25 cellular contexts compared by ENCODE assay signal in the genomic region with DNA sequence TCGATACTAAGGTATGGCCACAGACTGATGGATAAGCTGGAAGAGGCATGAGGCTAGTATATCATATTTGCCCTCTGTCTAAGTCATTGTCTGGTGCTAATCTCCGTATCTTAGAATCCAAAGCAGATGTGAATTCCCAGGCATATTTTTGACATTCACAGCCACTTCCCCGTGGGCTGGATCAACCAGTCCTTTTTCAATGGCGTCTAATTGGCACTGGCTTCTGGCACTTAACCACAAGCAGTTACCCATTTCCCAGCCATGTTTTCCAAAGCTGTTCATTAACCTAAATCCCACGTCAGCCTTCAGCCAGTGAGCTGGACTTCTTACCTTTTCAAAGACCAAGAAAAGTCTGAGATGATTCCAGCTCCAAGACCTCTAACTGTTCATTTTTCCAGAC. TPM values are rescaled to one million over a fixed set of nuclear protein-coding genes. Genes with fewer than 3 reads are reported as not detected.
"Had no signal": no experiment of that assay in that cellular context is flagged by ENCODE, and none has a peak within 500 bp of the region (broad histone marks: within the 10 kb centered on the region; RNA-seq: fewer than 3 reads in every experiment).

No MANE protein-coding gene starts in this region.

- ATAC-seq: activated T-helper 17 cell treated with anti-CD3 and anti-CD28 coated beads, Interleukin-2, amount 50 U/mL, for 72 hours; PC-3 had no signal

- H3K9me3 Mint-ChIP-seq: activated CD4-positive, alpha-beta memory T cell treated with anti-CD3 and anti-CD28 coated beads, Interleukin-2, amount 10 ng/mL, durations not matched to agents 7 days and 5 days; activated naive CD4-positive, alpha-beta T cell treated with anti-CD3 and anti-CD28 coated beads for 36 hours; activated T-helper 17 cell treated with anti-CD3 and anti-CD28 coated beads, Interleukin-2, amount 50 U/mL, for 72 hours had no signal

- H3K4me3 Mint-ChIP-seq: activated CD4-positive, alpha-beta memory T cell treated with anti-CD3 and anti-CD28 coated beads, Interleukin-2, amount 10 ng/mL, durations not matched to agents 7 days and 5 days; activated naive CD4-positive, alpha-beta T cell treated with anti-CD3 and anti-CD28 coated beads for 36 hours; activated naive CD8-positive, alpha-beta T cell; activated T-helper 17 cell treated with anti-CD3 and anti-CD28 coated beads, Interleukin-2, amount 50 U/mL, for 72 hours had no signal

- H3K4me1 Mint-ChIP-seq: activated CD4-positive, alpha-beta memory T cell treated with anti-CD3 and anti-CD28 coated beads, Interleukin-2, amount 10 ng/mL, durations not matched to agents 7 days and 5 days; activated T-helper 17 cell treated with anti-CD3 and anti-CD28 coated beads, Interleukin-2, amount 50 U/mL, for 72 hours had no signal

- DNase-seq: activated CD4-positive, alpha-beta memory T cell treated with anti-CD3 and anti-CD28 coated beads, Interleukin-2, amount 10 ng/mL, durations not matched to agents 7 days and 5 days; activated CD4-positive, alpha-beta T cell treated with anti-CD3 and anti-CD28 coated beads, Interleukin-2, amount 50 U/mL, for 1 hour; activated CD4-positive, CD25-positive, alpha-beta regulatory T cell; activated gamma-delta T cell; activated naive CD4-positive, alpha-beta T cell treated with anti-CD3 and anti-CD28 coated beads for 36 hours; activated T-cell treated with anti-CD3 and anti-CD28 coated beads for 4 hours; activated T-cell treated with anti-CD3 and anti-CD28 coated beads, Interleukin-2, amount 50 U/mL, for 48 hours; amygdala; brain microvascular endothelial cell; Karpas-422; MM.1S; NCI-H1105; NCI-H1436; NCI-H1694 treated with DMSO at 0.1 percent for 48 hours; NCI-H2081; NCI-H510A treated with DMSO at 0.1 percent for 48 hours; NCI-H69; PC-3; SHP77 treated with DMSO at 0.1 percent for 48 hours; T-helper 1 cell had no signal

- H3K27ac Mint-ChIP-seq: activated CD4-positive, alpha-beta memory T cell treated with anti-CD3 and anti-CD28 coated beads, Interleukin-2, amount 10 ng/mL, durations not matched to agents 7 days and 5 days; activated naive CD4-positive, alpha-beta T cell treated with anti-CD3 and anti-CD28 coated beads for 36 hours; activated naive CD8-positive, alpha-beta T cell; activated T-helper 17 cell treated with anti-CD3 and anti-CD28 coated beads, Interleukin-2, amount 50 U/mL, for 72 hours had no signal

RNA-seq across cellular contexts. Expression of a gene that starts 42.7 kb away (rescaled TPM):
- total RNA-seq: activated CD4-positive, alpha-beta memory T cell treated with anti-CD3 and anti-CD28 coated beads, Interleukin-2, amount 10 ng/mL, durations not matched to agents 7 days and 5 days; activated CD8-positive, alpha-beta memory T cell treated with anti-CD3 and anti-CD28 coated beads for 36 hours; activated naive CD4-positive, alpha-beta T cell treated with anti-CD3 and anti-CD28 coated beads for 36 hours; astrocyte; cardiac muscle cell; PC-3 had no signal
